8 cellular contexts compared by ENCODE assay signal in genomic region chr15:72473670-72474465, GRCh38. TPM values are rescaled to one million over a fixed set of nuclear protein-coding genes. Genes with fewer than 3 reads are reported as not detected.
A peak's percentile ranks its signal among the peaks of the same experiment; 100 is the strongest.
DNase-seq lines count a peak whose midpoint lies in the region; ATAC-seq and TF ChIP-seq lines count a peak whose summit lies in the region.

A gene with protein sequence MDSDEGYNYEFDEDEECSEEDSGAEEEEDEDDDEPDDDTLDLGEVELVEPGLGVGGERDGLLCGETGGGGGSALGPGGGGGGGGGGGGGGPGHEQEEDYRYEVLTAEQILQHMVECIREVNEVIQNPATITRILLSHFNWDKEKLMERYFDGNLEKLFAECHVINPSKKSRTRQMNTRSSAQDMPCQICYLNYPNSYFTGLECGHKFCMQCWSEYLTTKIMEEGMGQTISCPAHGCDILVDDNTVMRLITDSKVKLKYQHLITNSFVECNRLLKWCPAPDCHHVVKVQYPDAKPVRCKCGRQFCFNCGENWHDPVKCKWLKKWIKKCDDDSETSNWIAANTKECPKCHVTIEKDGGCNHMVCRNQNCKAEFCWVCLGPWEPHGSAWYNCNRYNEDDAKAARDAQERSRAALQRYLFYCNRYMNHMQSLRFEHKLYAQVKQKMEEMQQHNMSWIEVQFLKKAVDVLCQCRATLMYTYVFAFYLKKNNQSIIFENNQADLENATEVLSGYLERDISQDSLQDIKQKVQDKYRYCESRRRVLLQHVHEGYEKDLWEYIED (plus strand): TSS chr15:72474330. CDS start chr15:72474640, 310 bp downstream.

- intact Hi-C loops in uterus (cut with DNase I; ENCODE audit: low total_unique reads): no loop called here

- TF ChIP-seq CTCF in GM13977 (IDR thresholded peaks at IDR 0.05; ENCODE audit: extremely low read depth, insufficient read depth, missing control alignments) (peak; percentile 54), right atrium auricular region (IDR thresholded peaks at IDR 0.05) (peak in 1 of 2 donors; percentile 16), uterus (IDR thresholded peaks at IDR 0.05) (peak in 2 of 4 experiments; percentile 16 to 30)

- H3K9me3 ChIP-seq in T-helper 17 cell (ENCODE audit: control insufficient read depth, low read length, poor library complexity, severe bottlenecking) (no peaks in the 10 kb centered on the region), right atrium auricular region (no peaks in the 10 kb centered on the region), uterus (no peaks in the 10 kb centered on the region)

- peak within 1 kb of the TSS; percentile 99 for H3K27ac ChIP-seq in angular gyrus (ENCODE audit: low read depth, low read length)
- peak within 1 kb of the TSS; percentile 99 to 100 for H3K27ac ChIP-seq in right atrium auricular region
- H3K27ac ChIP-seq in uterus: peak within 1 kb of the TSS; percentile 99

- peaks cover 35% of the 10 kb centered on the region for H3K4me1 Mint-ChIP-seq in T-helper 17 cell

- peak within 1 kb of the TSS; percentile 99 for H3K27ac Mint-ChIP-seq in T-helper 17 cell

- H3K4me3 Mint-ChIP-seq in T-helper 17 cell: peak within 1 kb of the TSS; percentile 94

- H3K27me3 ChIP-seq in right atrium auricular region (no peaks in the 10 kb centered on the region), uterus (no peaks in the 10 kb centered on the region)

- H3K4me1 ChIP-seq in right atrium auricular region (peaks cover 0 to 39% of the 10 kb centered on the region in 2 donors), uterus (peaks cover 10 to 13% of the 10 kb centered on the region in 2 donors)

- peak within 1 kb of the TSS; percentile 88 to 90 for H3K4me3 ChIP-seq in right atrium auricular region
- peak within 1 kb of the TSS; percentile 85 to 86 for H3K4me3 ChIP-seq in uterus

- in situ Hi-C loops in GM13977 (cut with MboI; ENCODE audit: low pct_unique_long_range_greater_than_20kb, low sequenced_read_pairs, unreplicated experiment): no loop called here

- H3K36me3 ChIP-seq in right atrium auricular region (no peaks in the 10 kb centered on the region), uterus (no peaks in the 10 kb centered on the region)

- ATAC-seq in HG02870 (IDR thresholded peaks at IDR 0.05; ENCODE audit: unreplicated experiment) (peak; percentile 68), T-helper 17 cell (peak; percentile 80)

- H3K27me3 Mint-ChIP-seq in T-helper 17 cell: no peaks in the 10 kb centered on the region

- DNase-seq in GM13977 (ENCODE audit: low spot score): peak; percentile 92
- DNase-seq in NCI-H146 treated with DMSO at 0.1 percent for 48 hours (lab: John Stamatoyannopoulos, UW; ENCODE audit: unreplicated experiment): peak; percentile 73
- DNase-seq in T-helper 17 cell: peak; percentile 91 to 97 (median 94)
- peak; percentile 98 for DNase-seq in right atrium auricular region (ENCODE audit: low spot score)
- DNase-seq in pulmonary artery endothelial cell (ENCODE audit: low read depth, low spot score): peak; percentile 85
- peak; percentile 96 to 98 for DNase-seq in uterus

- peaks cover 2% of the 10 kb centered on the region for H3K36me3 Mint-ChIP-seq in T-helper 17 cell (ENCODE audit: low read depth)

- peak; percentile 98 to 100 for TF ChIP-seq POLR2A in uterus (IDR thresholded peaks at IDR 0.05)

RNA-seq across cellular contexts. Expression of the gene that starts here (rescaled TPM):
- 100 to 1,000 TPM; 202 to 238 TPM for total RNA-seq in T-helper 17 cell
- 10 to 100 TPM; 40.7 to 41.5 TPM for total RNA-seq in right atrium auricular region
- 46.2 and 57.4 TPM in 2 replicates for total RNA-seq in pulmonary artery endothelial cell
- 100 to 1,000 TPM in 1 of 4 donors, 10 to 100 TPM in 3; 28.2 to 215 (median 53.7) TPM for total RNA-seq in uterus

Comparison
In these comparisons a context has a peak if more than half of its experiments do, and no peak if none do; other contexts are left out.
1. Peak in every context shown above with its lines: DNase-seq, ATAC-seq, H3K4me3 ChIP-seq and H3K27ac ChIP-seq.